ENCODE assay signal across 8 cellular contexts in genomic region chr2:121755237-121756111, GRCh38. TPM values are rescaled to one million over a fixed set of nuclear protein-coding genes. Genes with fewer than 3 reads are reported as not detected.
DNase-seq lines count a peak whose midpoint lies in the region; ATAC-seq, FAIRE-seq and TF ChIP-seq lines count a peak whose summit lies in the region.

Gene TSN (plus strand): TSS chr2:121755651. CDS start chr2:121755780, 129 bp downstream.

- H3K27me3 Mint-ChIP-seq in activated naive CD4-positive, alpha-beta T cell treated with anti-CD3 and anti-CD28 coated beads for 36 hours (ENCODE audit: low read depth), result no peaks in the 10 kb centered on the region

- H3K4ac ChIP-seq in neuronal stem cell (ENCODE audit: low read length), result no peak within 1 kb of the TSS

- no peak within 1 kb of the TSS for H4K91ac ChIP-seq in neuronal stem cell (ENCODE audit: low read depth, low read length, poor library complexity)

- no peak within 1 kb of the TSS for H2BK15ac ChIP-seq in neuronal stem cell (ENCODE audit: low read length)

- H3K27ac ChIP-seq in neuronal stem cell (replicated peaks; ENCODE audit: low read length) (peak within 1 kb of the TSS; percentile 63), subcutaneous abdominal adipose tissue (ENCODE audit: low read depth, low read length) (peak within 1 kb of the TSS; percentile 75)

- peak within 1 kb of the TSS; percentile 89 for H3K9ac ChIP-seq in neuronal stem cell (ENCODE audit: low read depth, low read length, poor library complexity)
- peak within 1 kb of the TSS; percentile 83 to 99 (median 85) for H3K9ac ChIP-seq in subcutaneous abdominal adipose tissue (ENCODE audit: low read length in 5 of 5)

- intact Hi-C loops in activated naive CD4-positive, alpha-beta T cell treated with anti-CD3 and anti-CD28 coated beads for 36 hours (cut with micrococcal nuclease), result loop anchor here (1.0 kb wide), 5 partner anchors 9 to 225 kb away; partner anchors contain the start of genes CLASP1, NIFK and RNU4ATAC

- peak within 1 kb of the TSS; percentile 84 for H2AFZ ChIP-seq in neuronal stem cell (ENCODE audit: low read length)

- no peak within 1 kb of the TSS for H3K14ac ChIP-seq in neuronal stem cell (ENCODE audit: low read length)

- no CpG with 5 or more reads among the region's 67 CpGs for WGBS in neuronal stem cell (ENCODE audit: extremely low coverage in 2 of 2, insufficient read length in 2 of 2, insufficient replicate concordance in 1 of 2), 2 donors

- peak; percentile 79 for TF ChIP-seq POLR2A in NB4 (IDR thresholded peaks at IDR 0.05; ENCODE audit: extremely low read depth, insufficient read length)

- CTCF ChIA-PET in activated naive CD4-positive, alpha-beta T cell treated with anti-CD3 and anti-CD28 coated beads for 36 hours (lab: Charles Lee), result no interaction called here

- ATAC-seq in HG02571 (IDR thresholded peaks at IDR 0.05; ENCODE audit: unreplicated experiment), result peak; percentile 100

- H3K27me3 ChIP-seq in GM06990 (replicated peaks; ENCODE audit: control insufficient read depth, insufficient read depth, low read length) (no peaks in the 10 kb centered on the region), neuronal stem cell (ENCODE audit: control insufficient read depth in 3 of 3, insufficient read depth in 3 of 3, low read depth in 1 of 3, low read length in 3 of 3) (no peaks in the 10 kb centered on the region), subcutaneous abdominal adipose tissue (ENCODE audit: control insufficient read depth in 5 of 5, insufficient read depth in 4 of 5, low read length in 5 of 5) (no peaks in the 10 kb centered on the region)

- H3K27ac Mint-ChIP-seq in activated naive CD4-positive, alpha-beta T cell treated with anti-CD3 and anti-CD28 coated beads for 36 hours, result peak within 1 kb of the TSS; percentile 80

- peaks cover 32% of the 10 kb centered on the region for H3K4me1 Mint-ChIP-seq in activated naive CD4-positive, alpha-beta T cell treated with anti-CD3 and anti-CD28 coated beads for 36 hours (ENCODE audit: low read depth)

- H3K36me3 ChIP-seq in GM06990 (ENCODE audit: control insufficient read depth, insufficient read depth, low read length), result peaks cover 2% of the 10 kb centered on the region
- H3K36me3 ChIP-seq in neuronal stem cell (replicated peaks in 1 of 2; ENCODE audit: control insufficient read depth in 2 of 2, insufficient read depth in 2 of 2, low read length in 2 of 2), result peaks cover 4 to 34% of the 10 kb centered on the region in 2 donors
- H3K36me3 ChIP-seq in subcutaneous abdominal adipose tissue (ENCODE audit: control insufficient read depth in 5 of 5, insufficient read depth in 5 of 5, low read length in 5 of 5), result peaks cover 8 to 18% (median 11%) of the 10 kb centered on the region in 5 donors

- peak within 1 kb of the TSS; percentile 98 for H3K4me3 ChIP-seq in GM06990 (replicated peaks; ENCODE audit: low read depth, low read length)
- H3K4me3 ChIP-seq in NB4 (ENCODE audit: low read depth, low read length), result peak within 1 kb of the TSS; percentile 99
- peak within 1 kb of the TSS; percentile 71 to 96 for H3K4me3 ChIP-seq in neuronal stem cell (ENCODE audit: low read length in 2 of 2)
- H3K4me3 ChIP-seq in subcutaneous abdominal adipose tissue (ENCODE audit: low read depth in 1 of 5, low read length in 5 of 5), result peak within 1 kb of the TSS; percentile 86 to 99 (median 97)

- no peak for FAIRE-seq in frontal cortex (lab: Jason Lieb, UNC)

- no peaks in the 10 kb centered on the region for H3K9me3 Mint-ChIP-seq in activated naive CD4-positive, alpha-beta T cell treated with anti-CD3 and anti-CD28 coated beads for 36 hours

- peak; percentile 99 for DNase-seq in GM06990 (ENCODE audit: extremely low read depth, insufficient read length)
- DNase-seq in NB4 (ENCODE audit: low read depth), result peak; percentile 99
- peak; percentile 98 for DNase-seq in SK-N-DZ (ENCODE audit: low spot score)
- DNase-seq in activated naive CD4-positive, alpha-beta T cell treated with anti-CD3 and anti-CD28 coated beads for 36 hours, result peak; percentile 98
- DNase-seq in frontal cortex (ENCODE audit: low spot score in 2 of 2), result peak; percentile 86 to 88
- DNase-seq in neuronal stem cell (ENCODE audit: low spot score), result peak; percentile 96

- peak within 1 kb of the TSS; percentile 95 for H4K8ac ChIP-seq in neuronal stem cell (ENCODE audit: low read depth, low read length)

- peak within 1 kb of the TSS; percentile 69 for H3K4me2 ChIP-seq in neuronal stem cell (ENCODE audit: insufficient read depth, low read length, poor library complexity, severe bottlenecking)

- H3K18ac ChIP-seq in neuronal stem cell (ENCODE audit: low read length), result peak within 1 kb of the TSS; percentile 68

- H2BK120ac ChIP-seq in neuronal stem cell (ENCODE audit: low read depth, low read length), result no peak within 1 kb of the TSS

- H2AK5ac ChIP-seq in neuronal stem cell (ENCODE audit: low read depth, low read length), result no peak within 1 kb of the TSS

- peak within 1 kb of the TSS; percentile 94 for H3K23ac ChIP-seq in neuronal stem cell (ENCODE audit: low read depth, low read length, poor library complexity)

- H3K79me1 ChIP-seq in neuronal stem cell (ENCODE audit: low read depth, low read length), result peaks cover 7% of the 10 kb centered on the region

- no peak within 1 kb of the TSS for H2BK5ac ChIP-seq in neuronal stem cell (ENCODE audit: low read length)

- no peak within 1 kb of the TSS for H2BK12ac ChIP-seq in neuronal stem cell (ENCODE audit: low read length)

- no peak for TF ChIP-seq CTCF in GM06990 (IDR thresholded peaks at IDR 0.05; ENCODE audit: insufficient read depth, low read length, poor library complexity, severe bottlenecking)
- TF ChIP-seq CTCF in NB4 (IDR thresholded peaks at IDR 0.05; ENCODE audit: low read depth, low read length), result no peak

- peak within 1 kb of the TSS; percentile 91 for H3K4me3 Mint-ChIP-seq in activated naive CD4-positive, alpha-beta T cell treated with anti-CD3 and anti-CD28 coated beads for 36 hours

- H3K4me1 ChIP-seq in neuronal stem cell (ENCODE audit: control insufficient read depth in 2 of 2, insufficient read depth in 1 of 2, low read depth in 1 of 2, low read length in 2 of 2), result peaks cover 0 to 9% of the 10 kb centered on the region in 2 donors
- H3K4me1 ChIP-seq in subcutaneous abdominal adipose tissue (ENCODE audit: control insufficient read depth in 5 of 5, insufficient read depth in 5 of 5, low read length in 5 of 5), result peaks cover 4 to 32% (median 28%) of the 10 kb centered on the region in 5 donors

- H3K9me3 ChIP-seq in neuronal stem cell (replicated peaks in 1 of 2; ENCODE audit: control insufficient read depth in 2 of 2, insufficient read depth in 1 of 2, low read depth in 1 of 2, low read length in 2 of 2), result no peaks in the 10 kb centered on the region
- no peaks in the 10 kb centered on the region for H3K9me3 ChIP-seq in subcutaneous abdominal adipose tissue (ENCODE audit: control insufficient read depth in 5 of 5, low read length in 5 of 5)

- peaks cover 8% of the 10 kb centered on the region for H3K36me3 Mint-ChIP-seq in activated naive CD4-positive, alpha-beta T cell treated with anti-CD3 and anti-CD28 coated beads for 36 hours (ENCODE audit: low read depth)

RNA-seq across cellular contexts. Expression of gene TSN, which starts in this region (rescaled TPM):
- 103 and 111 TPM in 2 replicates for polyA plus RNA-seq in SK-N-DZ (2014; cell fraction: cytosol; rRNA removed)
- 41.1 and 41.2 TPM in 2 replicates for polyA plus RNA-seq in SK-N-DZ (2014; cell fraction: nucleus; rRNA removed)
- total RNA-seq in activated naive CD4-positive, alpha-beta T cell treated with anti-CD3 and anti-CD28 coated beads for 36 hours, result 10 to 100 TPM; 49.8 to 52.6 TPM
- 74.2 TPM for total RNA-seq in frontal cortex
- 32.2 TPM for polyA plus RNA-seq in neuronal stem cell (2013, experiment 1 of 2)
- 30.0 TPM for polyA plus RNA-seq in neuronal stem cell (2013, experiment 2 of 2)

Comparison
In these comparisons a context has a peak if more than half of its experiments do, and no peak if none do; other contexts are left out.
1. Peak in every context shown above with its lines: DNase-seq, ATAC-seq, H3K4me3 ChIP-seq and H3K27ac ChIP-seq.